In genomic region chrX:48508400-48509244, GRCh38 we compare ENCODE assay signal across 8 cellular contexts. TPM values are rescaled to one million over a fixed set of nuclear protein-coding genes. Genes with fewer than 3 reads are reported as not detected.
DNase-seq lines count a peak whose midpoint lies in the region; FAIRE-seq and TF ChIP-seq lines count a peak whose summit lies in the region.

TSS of gene PORCN (plus strand) at chrX:48508992. CDS start at chrX:48509821, 829 bp downstream.

- peak within 1 kb of the TSS; percentile 92 for H3K4me2 ChIP-seq in astrocyte (ENCODE audit: low read length)

- intact Hi-C loops in sigmoid colon (cut with DNase I) = loop anchor here (2.0 kb wide), 1 partner anchor 32 kb away; the partner anchor contains the start of gene FTSJ1

- DNase-seq in ELF-1 (ENCODE audit: low read depth, low spot score) (peak; percentile 57), H7 (peak; percentile 96), MV-4-11 (lab: John Stamatoyannopoulos, UW) (peak; percentile 40), T-helper 9 cell (peak; percentile 68), astrocyte (ENCODE audit: low read depth) (no peak), hypothalamus (lab: John Stamatoyannopoulos, UW) (peak; percentile 2 to 82 (median 58)), sigmoid colon (peak; percentile 91), kidney glomerular epithelial cell (lab: John Stamatoyannopoulos, UW) (no peak)

- 0 to 1% methylated on average over 65 of the region's 65 CpGs for WGBS in sigmoid colon, 2 donors

- H3K4me3 ChIP-seq in H7 (ENCODE audit: insufficient read depth, low read depth, low read length) (peak within 1 kb of the TSS; percentile 70), astrocyte (ENCODE audit: insufficient read depth, low read depth, low read length) (peak within 1 kb of the TSS; percentile 69), sigmoid colon (peak within 1 kb of the TSS; percentile 62 to 83 (median 71))

- H3K4me3 Mint-ChIP-seq in astrocyte (ENCODE audit: unreplicated experiment) = peak within 1 kb of the TSS; percentile 92

- peak; percentile 41 to 44 for TF ChIP-seq POLR2A in sigmoid colon (IDR thresholded peaks at IDR 0.05)

- peaks cover 14% of the 10 kb centered on the region for H3K79me2 ChIP-seq in astrocyte (ENCODE audit: insufficient read depth, low read length)

- peak within 1 kb of the TSS; percentile 59 for H2AFZ ChIP-seq in astrocyte (ENCODE audit: low read depth, low read length)

- peak within 1 kb of the TSS; percentile 41 for H3K27ac Mint-ChIP-seq in astrocyte (ENCODE audit: unreplicated experiment)

- peak within 1 kb of the TSS; percentile 62 for H3K27ac ChIP-seq in astrocyte (ENCODE audit: low read depth, low read length)
- peak within 1 kb of the TSS; percentile 76 to 83 (median 82) for H3K27ac ChIP-seq in sigmoid colon

- no peak for TF ChIP-seq EP300 in sigmoid colon (IDR thresholded peaks at IDR 0.05)

- H3K27me3 ChIP-seq in H7 (ENCODE audit: control insufficient read depth, insufficient read depth, low read length) = no peaks in the 10 kb centered on the region; the same call in 1 of the 2 replicates
- no peaks in the 10 kb centered on the region for H3K27me3 ChIP-seq in astrocyte (ENCODE audit: insufficient read depth, low read length)
- H3K27me3 ChIP-seq in sigmoid colon = no peaks in the 10 kb centered on the region

- H3K4me1 Mint-ChIP-seq in astrocyte (ENCODE audit: low read depth, unreplicated experiment) = peaks cover 4% of the 10 kb centered on the region

- H3K36me3 ChIP-seq in H7 (replicated peaks; ENCODE audit: control insufficient read depth, insufficient read depth, low read length) (no peaks in the 10 kb centered on the region), astrocyte (ENCODE audit: insufficient read depth, low read length) (no peaks in the 10 kb centered on the region), sigmoid colon (no peaks in the 10 kb centered on the region)

- peaks cover 2% of the 10 kb centered on the region for H3K36me3 Mint-ChIP-seq in astrocyte (ENCODE audit: low read depth, unreplicated experiment)

- no peaks in the 10 kb centered on the region for H4K20me1 ChIP-seq in astrocyte (ENCODE audit: insufficient read depth, low read length)

- TF ChIP-seq CTCF in astrocyte (IDR thresholded peaks at IDR 0.05; ENCODE audit: insufficient read depth, low read depth, low read length) (no peak), sigmoid colon (IDR thresholded peaks at IDR 0.05) (no peak)

- peaks cover 10% of the 10 kb centered on the region for H3K4me1 ChIP-seq in astrocyte (ENCODE audit: insufficient read depth, low read length)
- peaks cover 0 to 14% (median 8%) of the 10 kb centered on the region in 4 donors for H3K4me1 ChIP-seq in sigmoid colon

- FAIRE-seq in astrocyte (lab: Jason Lieb, UNC) = peak; percentile 23

- H3K9me3 Mint-ChIP-seq in astrocyte (ENCODE audit: unreplicated experiment) = no peaks in the 10 kb centered on the region

- peak within 1 kb of the TSS; percentile 88 for H3K9ac ChIP-seq in astrocyte (ENCODE audit: low read length)

- no peaks in the 10 kb centered on the region for H3K27me3 Mint-ChIP-seq in astrocyte (ENCODE audit: low read depth, unreplicated experiment)

- no peaks in the 10 kb centered on the region for H3K9me3 ChIP-seq in astrocyte (ENCODE audit: insufficient read depth, low read depth, low read length)
- H3K9me3 ChIP-seq in sigmoid colon = no peaks in the 10 kb centered on the region

RNA-seq across cellular contexts. Expression of gene PORCN, which starts in this region (rescaled TPM):
- 22.8 and 23.8 TPM in 2 replicates for total RNA-seq in H7 (2014; rRNA removed; shearing (Covaris generic))
- total RNA-seq in astrocyte (30.3 and 30.5 TPM in 2 replicates), sigmoid colon (10 to 100 TPM; 12.2 to 13.3 (median 12.9) TPM)
- 1 to 10 TPM; 1.2 to 7.4 (median 3.2) TPM for polyA plus RNA-seq in sigmoid colon

Comparison
In these comparisons a context has a peak if more than half of its experiments do, and no peak if none do; other contexts are left out.
1. DNase-seq: peak in ELF-1 (single experiment), H7 (single experiment), MV-4-11 (single experiment), T-helper 9 cell (single experiment), hypothalamus (51 of 51) and sigmoid colon (single experiment); none in astrocyte (single experiment) and kidney glomerular epithelial cell (single experiment).
2. Peak in every context shown above with its lines, with median percentiles within 50 percentile points of each other: H3K4me3 ChIP-seq.